2 cellular contexts compared by ENCODE assay signal in the genomic region with DNA sequence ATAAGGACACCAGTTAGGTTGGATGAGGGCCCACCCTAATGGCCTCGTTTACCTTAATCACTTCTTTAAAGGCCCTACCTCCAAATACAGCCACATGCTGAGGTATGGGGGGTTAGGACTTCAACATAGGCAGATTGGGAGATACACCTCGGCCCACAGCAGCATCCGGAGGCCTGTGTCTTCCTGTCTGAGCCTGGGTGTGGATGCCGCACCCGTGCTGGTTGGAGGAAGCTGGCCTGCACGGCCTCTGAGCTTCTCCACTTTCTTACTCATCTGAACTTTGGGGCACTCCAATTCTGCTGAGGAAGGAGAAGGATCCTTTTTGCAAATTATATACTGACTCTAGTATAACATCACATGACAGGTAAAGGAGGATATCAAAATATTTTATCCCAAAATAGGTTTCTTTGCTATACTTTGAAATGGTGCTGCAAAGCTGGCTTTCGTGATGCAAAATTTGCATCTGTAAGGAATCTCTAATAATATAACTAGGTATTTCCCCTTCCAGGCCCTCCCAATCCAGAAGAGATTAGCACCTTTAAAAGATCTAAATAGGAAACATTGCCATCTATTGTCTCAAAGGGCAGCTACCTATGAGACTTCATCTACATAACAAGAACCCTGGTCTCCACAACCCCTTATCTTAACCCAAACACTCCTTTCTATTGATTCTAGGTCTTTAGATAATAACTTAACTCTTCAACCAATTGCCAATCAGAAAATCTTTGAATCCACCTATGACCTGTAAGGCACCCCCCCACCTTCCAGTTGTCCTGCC.
TF ChIP-seq lines count a peak whose summit lies in the region.

No MANE protein-coding gene starts in this region.

TF ChIP-seq in GM23338, 12 proteins besides CTCF, POLR2A, EP300 and RAD21 (continues in another document):
- TF ChIP-seq, protein P1, sequence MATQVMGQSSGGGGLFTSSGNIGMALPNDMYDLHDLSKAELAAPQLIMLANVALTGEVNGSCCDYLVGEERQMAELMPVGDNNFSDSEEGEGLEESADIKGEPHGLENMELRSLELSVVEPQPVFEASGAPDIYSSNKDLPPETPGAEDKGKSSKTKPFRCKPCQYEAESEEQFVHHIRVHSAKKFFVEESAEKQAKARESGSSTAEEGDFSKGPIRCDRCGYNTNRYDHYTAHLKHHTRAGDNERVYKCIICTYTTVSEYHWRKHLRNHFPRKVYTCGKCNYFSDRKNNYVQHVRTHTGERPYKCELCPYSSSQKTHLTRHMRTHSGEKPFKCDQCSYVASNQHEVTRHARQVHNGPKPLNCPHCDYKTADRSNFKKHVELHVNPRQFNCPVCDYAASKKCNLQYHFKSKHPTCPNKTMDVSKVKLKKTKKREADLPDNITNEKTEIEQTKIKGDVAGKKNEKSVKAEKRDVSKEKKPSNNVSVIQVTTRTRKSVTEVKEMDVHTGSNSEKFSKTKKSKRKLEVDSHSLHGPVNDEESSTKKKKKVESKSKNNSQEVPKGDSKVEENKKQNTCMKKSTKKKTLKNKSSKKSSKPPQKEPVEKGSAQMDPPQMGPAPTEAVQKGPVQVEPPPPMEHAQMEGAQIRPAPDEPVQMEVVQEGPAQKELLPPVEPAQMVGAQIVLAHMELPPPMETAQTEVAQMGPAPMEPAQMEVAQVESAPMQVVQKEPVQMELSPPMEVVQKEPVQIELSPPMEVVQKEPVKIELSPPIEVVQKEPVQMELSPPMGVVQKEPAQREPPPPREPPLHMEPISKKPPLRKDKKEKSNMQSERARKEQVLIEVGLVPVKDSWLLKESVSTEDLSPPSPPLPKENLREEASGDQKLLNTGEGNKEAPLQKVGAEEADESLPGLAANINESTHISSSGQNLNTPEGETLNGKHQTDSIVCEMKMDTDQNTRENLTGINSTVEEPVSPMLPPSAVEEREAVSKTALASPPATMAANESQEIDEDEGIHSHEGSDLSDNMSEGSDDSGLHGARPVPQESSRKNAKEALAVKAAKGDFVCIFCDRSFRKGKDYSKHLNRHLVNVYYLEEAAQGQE (IDR thresholded peaks at IDR 0.05; ENCODE audit: unreplicated experiment) = no peak
- TF ChIP-seq JUNB (IDR thresholded peaks at IDR 0.05; ENCODE audit: unreplicated experiment) (no peak), NANOG (IDR thresholded peaks at IDR 0.05; ENCODE audit: borderline replicate concordance) (peak; percentile 86), POLR2AphosphoS5 (IDR thresholded peaks at IDR 0.05; ENCODE audit: low read depth) (no peak), CREB1 (CRISPR knock-in tag; IDR thresholded peaks at IDR 0.05; ENCODE audit: low read depth) (peak; percentile 26; the same call in 1 of the 2 replicates), ZNF114 (CRISPR knock-in tag; IDR thresholded peaks at IDR 0.05) (no peak), ZNF331 (CRISPR knock-in tag; IDR thresholded peaks at IDR 0.05; ENCODE audit: low read depth) (no peak), STAT1 (IDR thresholded peaks at IDR 0.05; ENCODE audit: unreplicated experiment) (no peak), EZH2 (IDR thresholded peaks at IDR 0.05; ENCODE audit: low read depth, unreplicated experiment) (no peak)
- TF ChIP-seq, protein P2, sequence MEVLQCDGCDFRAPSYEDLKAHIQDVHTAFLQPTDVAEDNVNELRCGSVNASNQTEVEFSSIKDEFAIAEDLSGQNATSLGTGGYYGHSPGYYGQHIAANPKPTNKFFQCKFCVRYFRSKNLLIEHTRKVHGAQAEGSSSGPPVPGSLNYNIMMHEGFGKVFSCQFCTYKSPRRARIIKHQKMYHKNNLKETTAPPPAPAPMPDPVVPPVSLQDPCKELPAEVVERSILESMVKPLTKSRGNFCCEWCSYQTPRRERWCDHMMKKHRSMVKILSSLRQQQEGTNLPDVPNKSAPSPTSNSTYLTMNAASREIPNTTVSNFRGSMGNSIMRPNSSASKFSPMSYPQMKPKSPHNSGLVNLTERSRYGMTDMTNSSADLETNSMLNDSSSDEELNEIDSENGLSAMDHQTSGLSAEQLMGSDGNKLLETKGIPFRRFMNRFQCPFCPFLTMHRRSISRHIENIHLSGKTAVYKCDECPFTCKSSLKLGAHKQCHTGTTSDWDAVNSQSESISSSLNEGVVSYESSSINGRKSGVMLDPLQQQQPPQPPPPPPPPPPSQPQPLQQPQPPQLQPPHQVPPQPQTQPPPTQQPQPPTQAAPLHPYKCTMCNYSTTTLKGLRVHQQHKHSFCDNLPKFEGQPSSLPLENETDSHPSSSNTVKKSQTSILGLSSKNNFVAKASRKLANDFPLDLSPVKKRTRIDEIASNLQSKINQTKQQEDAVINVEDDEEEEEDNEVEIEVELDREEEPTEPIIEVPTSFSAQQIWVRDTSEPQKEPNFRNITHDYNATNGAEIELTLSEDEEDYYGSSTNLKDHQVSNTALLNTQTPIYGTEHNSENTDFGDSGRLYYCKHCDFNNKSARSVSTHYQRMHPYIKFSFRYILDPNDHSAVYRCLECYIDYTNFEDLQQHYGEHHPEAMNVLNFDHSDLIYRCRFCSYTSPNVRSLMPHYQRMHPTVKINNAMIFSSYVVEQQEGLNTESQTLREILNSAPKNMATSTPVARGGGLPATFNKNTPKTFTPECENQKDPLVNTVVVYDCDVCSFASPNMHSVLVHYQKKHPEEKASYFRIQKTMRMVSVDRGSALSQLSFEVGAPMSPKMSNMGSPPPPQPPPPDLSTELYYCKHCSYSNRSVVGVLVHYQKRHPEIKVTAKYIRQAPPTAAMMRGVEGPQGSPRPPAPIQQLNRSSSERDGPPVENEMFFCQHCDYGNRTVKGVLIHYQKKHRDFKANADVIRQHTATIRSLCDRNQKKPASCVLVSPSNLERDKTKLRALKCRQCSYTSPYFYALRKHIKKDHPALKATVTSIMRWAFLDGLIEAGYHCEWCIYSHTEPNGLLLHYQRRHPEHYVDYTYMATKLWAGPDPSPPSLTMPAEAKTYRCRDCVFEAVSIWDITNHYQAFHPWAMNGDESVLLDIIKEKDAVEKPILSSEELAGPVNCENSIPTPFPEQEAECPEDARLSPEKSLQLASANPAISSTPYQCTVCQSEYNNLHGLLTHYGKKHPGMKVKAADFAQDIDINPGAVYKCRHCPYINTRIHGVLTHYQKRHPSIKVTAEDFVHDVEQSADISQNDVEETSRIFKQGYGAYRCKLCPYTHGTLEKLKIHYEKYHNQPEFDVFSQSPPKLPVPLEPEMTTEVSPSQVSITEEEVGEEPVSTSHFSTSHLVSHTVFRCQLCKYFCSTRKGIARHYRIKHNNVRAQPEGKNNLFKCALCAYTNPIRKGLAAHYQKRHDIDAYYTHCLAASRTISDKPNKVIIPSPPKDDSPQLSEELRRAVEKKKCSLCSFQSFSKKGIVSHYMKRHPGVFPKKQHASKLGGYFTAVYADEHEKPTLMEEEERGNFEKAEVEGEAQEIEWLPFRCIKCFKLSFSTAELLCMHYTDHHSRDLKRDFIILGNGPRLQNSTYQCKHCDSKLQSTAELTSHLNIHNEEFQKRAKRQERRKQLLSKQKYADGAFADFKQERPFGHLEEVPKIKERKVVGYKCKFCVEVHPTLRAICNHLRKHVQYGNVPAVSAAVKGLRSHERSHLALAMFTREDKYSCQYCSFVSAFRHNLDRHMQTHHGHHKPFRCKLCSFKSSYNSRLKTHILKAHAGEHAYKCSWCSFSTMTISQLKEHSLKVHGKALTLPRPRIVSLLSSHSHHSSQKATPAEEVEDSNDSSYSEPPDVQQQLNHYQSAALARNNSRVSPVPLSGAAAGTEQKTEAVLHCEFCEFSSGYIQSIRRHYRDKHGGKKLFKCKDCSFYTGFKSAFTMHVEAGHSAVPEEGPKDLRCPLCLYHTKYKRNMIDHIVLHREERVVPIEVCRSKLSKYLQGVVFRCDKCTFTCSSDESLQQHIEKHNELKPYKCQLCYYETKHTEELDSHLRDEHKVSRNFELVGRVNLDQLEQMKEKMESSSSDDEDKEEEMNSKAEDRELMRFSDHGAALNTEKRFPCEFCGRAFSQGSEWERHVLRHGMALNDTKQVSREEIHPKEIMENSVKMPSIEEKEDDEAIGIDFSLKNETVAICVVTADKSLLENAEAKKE (CRISPR knock-in tag; IDR thresholded peaks at IDR 0.05) = 0 out of 2 replicates have a peak, but pooled peaks have one; percentile 17

TF ChIP-seq in IMR-90, 13 proteins besides CTCF, POLR2A, EP300 and RAD21:
- TF ChIP-seq, protein P3, sequence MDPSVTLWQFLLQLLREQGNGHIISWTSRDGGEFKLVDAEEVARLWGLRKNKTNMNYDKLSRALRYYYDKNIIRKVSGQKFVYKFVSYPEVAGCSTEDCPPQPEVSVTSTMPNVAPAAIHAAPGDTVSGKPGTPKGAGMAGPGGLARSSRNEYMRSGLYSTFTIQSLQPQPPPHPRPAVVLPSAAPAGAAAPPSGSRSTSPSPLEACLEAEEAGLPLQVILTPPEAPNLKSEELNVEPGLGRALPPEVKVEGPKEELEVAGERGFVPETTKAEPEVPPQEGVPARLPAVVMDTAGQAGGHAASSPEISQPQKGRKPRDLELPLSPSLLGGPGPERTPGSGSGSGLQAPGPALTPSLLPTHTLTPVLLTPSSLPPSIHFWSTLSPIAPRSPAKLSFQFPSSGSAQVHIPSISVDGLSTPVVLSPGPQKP (IDR thresholded peaks at IDR 0.05; ENCODE audit: borderline replicate concordance, low read depth, low read length) = no peak
- TF ChIP-seq SMC3 (IDR thresholded peaks at IDR 0.05; ENCODE audit: low read depth, low read length) = no peak
- no peak for TF ChIP-seq BHLHE40 (IDR thresholded peaks at IDR 0.05; ENCODE audit: low read depth, low read length)
- no peak for TF ChIP-seq MAZ (IDR thresholded peaks at IDR 0.05; ENCODE audit: borderline replicate concordance, low read depth, low read length)
- TF ChIP-seq CEBPB (IDR thresholded peaks at IDR 0.05; ENCODE audit: low read depth, low read length) = no peak
- TF ChIP-seq RFX5 (IDR thresholded peaks at IDR 0.05; ENCODE audit: low read depth, low read length) = no peak
- TF ChIP-seq, protein P4, sequence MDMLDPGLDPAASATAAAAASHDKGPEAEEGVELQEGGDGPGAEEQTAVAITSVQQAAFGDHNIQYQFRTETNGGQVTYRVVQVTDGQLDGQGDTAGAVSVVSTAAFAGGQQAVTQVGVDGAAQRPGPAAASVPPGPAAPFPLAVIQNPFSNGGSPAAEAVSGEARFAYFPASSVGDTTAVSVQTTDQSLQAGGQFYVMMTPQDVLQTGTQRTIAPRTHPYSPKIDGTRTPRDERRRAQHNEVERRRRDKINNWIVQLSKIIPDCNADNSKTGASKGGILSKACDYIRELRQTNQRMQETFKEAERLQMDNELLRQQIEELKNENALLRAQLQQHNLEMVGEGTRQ (IDR thresholded peaks at IDR 0.05; ENCODE audit: low read depth, low read length) = no peak
- no peak for TF ChIP-seq FOS (IDR thresholded peaks at IDR 0.05; ENCODE audit: low read depth, low read length)
TF ChIP-seq in IMR-90: peak in this region for 0.
